Comparison of ENCODE assay signal across 2 cellular contexts in the genomic region with DNA sequence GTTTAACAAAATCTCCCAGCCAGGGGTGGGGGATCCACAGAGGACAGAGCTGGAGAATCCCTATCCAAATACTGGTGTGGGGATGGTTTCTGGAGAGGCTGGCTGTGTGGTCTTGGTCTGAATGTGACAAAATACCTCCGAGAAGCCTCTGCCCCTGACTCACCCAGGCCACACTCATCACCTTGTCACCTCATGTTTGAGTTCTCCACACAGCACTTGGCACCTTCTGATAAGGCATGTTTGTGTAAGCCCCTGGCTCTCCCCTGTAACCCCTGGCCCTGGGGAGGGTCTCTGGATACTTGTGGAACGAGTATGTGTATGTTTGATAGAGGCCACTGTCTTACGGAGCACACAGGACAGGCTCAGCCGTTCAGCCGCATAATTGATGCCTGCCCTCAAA.
TF ChIP-seq lines count a peak whose summit lies in the region.

No MANE protein-coding gene starts in this region.

TF ChIP-seq in SK-N-SH, 30 proteins besides CTCF, POLR2A, EP300 and RAD21:
- TF ChIP-seq, protein P1, sequence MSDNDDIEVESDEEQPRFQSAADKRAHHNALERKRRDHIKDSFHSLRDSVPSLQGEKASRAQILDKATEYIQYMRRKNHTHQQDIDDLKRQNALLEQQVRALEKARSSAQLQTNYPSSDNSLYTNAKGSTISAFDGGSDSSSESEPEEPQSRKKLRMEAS (IDR thresholded peaks at IDR 0.05; ENCODE audit: low read depth), result no peak
- TF ChIP-seq JUND (IDR thresholded peaks at IDR 0.05) (no peak), CHD2 (IDR thresholded peaks at IDR 0.05; ENCODE audit: low read length, partially characterized antibody) (no peak), GABPA (IDR thresholded peaks at IDR 0.05; ENCODE audit: low read depth) (no peak), MXI1 (IDR thresholded peaks at IDR 0.05; ENCODE audit: low read depth, low read length) (no peak), FOXJ3 (CRISPR knock-in tag; IDR thresholded peaks at IDR 0.05) (no peak), FOSL2 (IDR thresholded peaks at IDR 0.05; ENCODE audit: borderline replicate concordance, low read depth) (no peak), FOXM1 (IDR thresholded peaks at IDR 0.05; ENCODE audit: low read depth) (no peak), TAF1 (IDR thresholded peaks at IDR 0.05; ENCODE audit: borderline replicate concordance, low read depth, low read length) (no peak)
- TF ChIP-seq, protein P2, sequence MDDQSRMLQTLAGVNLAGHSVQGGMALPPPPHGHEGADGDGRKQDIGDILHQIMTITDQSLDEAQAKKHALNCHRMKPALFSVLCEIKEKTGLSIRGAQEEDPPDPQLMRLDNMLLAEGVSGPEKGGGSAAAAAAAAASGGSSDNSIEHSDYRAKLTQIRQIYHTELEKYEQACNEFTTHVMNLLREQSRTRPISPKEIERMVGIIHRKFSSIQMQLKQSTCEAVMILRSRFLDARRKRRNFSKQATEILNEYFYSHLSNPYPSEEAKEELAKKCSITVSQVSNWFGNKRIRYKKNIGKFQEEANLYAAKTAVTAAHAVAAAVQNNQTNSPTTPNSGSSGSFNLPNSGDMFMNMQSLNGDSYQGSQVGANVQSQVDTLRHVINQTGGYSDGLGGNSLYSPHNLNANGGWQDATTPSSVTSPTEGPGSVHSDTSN (IDR thresholded peaks at IDR 0.05), result no peak
- TF ChIP-seq, protein P3, sequence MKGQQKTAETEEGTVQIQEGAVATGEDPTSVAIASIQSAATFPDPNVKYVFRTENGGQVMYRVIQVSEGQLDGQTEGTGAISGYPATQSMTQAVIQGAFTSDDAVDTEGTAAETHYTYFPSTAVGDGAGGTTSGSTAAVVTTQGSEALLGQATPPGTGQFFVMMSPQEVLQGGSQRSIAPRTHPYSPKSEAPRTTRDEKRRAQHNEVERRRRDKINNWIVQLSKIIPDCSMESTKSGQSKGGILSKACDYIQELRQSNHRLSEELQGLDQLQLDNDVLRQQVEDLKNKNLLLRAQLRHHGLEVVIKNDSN (IDR thresholded peaks at IDR 0.05; ENCODE audit: borderline replicate concordance, low read depth), result no peak

TF ChIP-seq in SK-N-SH treated with all-trans-retinoic acid at 6 μM for 48 hours, 23 proteins besides CTCF, POLR2A, EP300 and RAD21:
- TF ChIP-seq RARB (CRISPR knock-in tag; IDR thresholded peaks at IDR 0.05), result no peak
- TF ChIP-seq TCF4 (CRISPR knock-in tag; IDR thresholded peaks at IDR 0.05; ENCODE audit: borderline replicate concordance), result no peak
- no peak for TF ChIP-seq TOX (CRISPR knock-in tag; IDR thresholded peaks at IDR 0.05; ENCODE audit: borderline replicate concordance)
TF ChIP-seq in SK-N-SH treated with all-trans-retinoic acid at 6 μM for 48 hours: peak in this region for 0.
